In genomic region chr2:219442206-219443015, GRCh38 we compare ENCODE assay signal across 7 cellular contexts. TPM values are rescaled to one million over a fixed set of nuclear protein-coding genes. Genes with fewer than 3 reads are reported as not detected.
DNase-seq lines count a peak whose midpoint lies in the region; ATAC-seq, FAIRE-seq and TF ChIP-seq lines count a peak whose summit lies in the region.

No MANE protein-coding gene starts in this region.

- no peak for FAIRE-seq in GM12891 (lab: Jason Lieb, UNC)

- peak; percentile 21 for ATAC-seq in HCT116

- no peak for TF ChIP-seq POLR2A in HCT116 (IDR thresholded peaks at IDR 0.05; ENCODE audit: borderline replicate concordance, extremely low read depth, insufficient read depth, insufficient read length)
- no peak for TF ChIP-seq POLR2A in GM12891 (IDR thresholded peaks at IDR 0.05; ENCODE audit: low read depth, low read length)

- H3K27ac Mint-ChIP-seq in glutamatergic neuron (ENCODE audit: unreplicated experiment) = no peak overlapping the region

- no peak for DNase-seq in HCT116 (ENCODE audit: low read depth, low spot score)
- DNase-seq in glutamatergic neuron = no peak
- no peak for DNase-seq in GM12891 (ENCODE audit: insufficient read length, low spot score)
- DNase-seq in NCI-H748 treated with DMSO at 0.1 percent for 48 hours (lab: John Stamatoyannopoulos, UW) = no peak
- DNase-seq in stimulated activated naive CD4-positive, alpha-beta T cell treated with Interleukin-2 at 50 U/mL for 16 hours (lab: John Stamatoyannopoulos, UW) = no peak

- no TSS peak for BruUV-seq in HCT116 (replicated peaks; lab: Mats Ljungman, UMichigan)

- H3K27ac ChIP-seq in HCT116 (ENCODE audit: low read depth, low read length) (peak overlapping the region; percentile 48; the same call in 1 of the 2 replicates), VCaP (peak overlapping the region; percentile 58; the same call in 1 of the 2 replicates)

- H3K27me3 ChIP-seq in HCT116 (ENCODE audit: insufficient read depth, low read length) (no peaks in the 10 kb centered on the region), skeletal muscle satellite cell (ENCODE audit: control insufficient read depth, insufficient read depth, low read length) (peaks cover 2% of the 10 kb centered on the region)

- intact Hi-C loops in HCT116 (cut with micrococcal nuclease) = no loop called here

- CTCF ChIA-PET in HCT116 (lab: Charles Lee) = interaction anchor here (0.6 to 1.9 kb wide), 4 partner anchors 9 to 53 kb away, joined by 3 to 9 read pairs (median 3); no protein-coding TSS in a partner anchor

- H3K9me3 Mint-ChIP-seq in glutamatergic neuron (ENCODE audit: unreplicated experiment) = peaks cover 9% of the 10 kb centered on the region

- H3K36me3 ChIP-seq in HCT116 (ENCODE audit: control insufficient read depth in 1 of 2, insufficient read depth in 2 of 2, low read length in 2 of 2) = peaks cover 0 to 3% of the 10 kb centered on the region in 2 experiments; a peak in 1 of 4 replicates
- no peaks in the 10 kb centered on the region for H3K36me3 ChIP-seq in skeletal muscle satellite cell (ENCODE audit: insufficient read depth, low read length)

- no peaks in the 10 kb centered on the region for H4K20me1 ChIP-seq in HCT116 (ENCODE audit: insufficient read depth)

- H3K4me1 ChIP-seq in HCT116 (ENCODE audit: control insufficient read depth in 1 of 2, insufficient read depth in 2 of 2, low read length in 2 of 2) (peaks cover 12 to 32% of the 10 kb centered on the region in 2 experiments), skeletal muscle satellite cell (ENCODE audit: control insufficient read depth, insufficient read depth, low read length) (peaks cover 40% of the 10 kb centered on the region)

- peaks cover 16% of the 10 kb centered on the region for H3K27me3 Mint-ChIP-seq in glutamatergic neuron (ENCODE audit: unreplicated experiment)

- no peaks in the 10 kb centered on the region for H3K9me2 ChIP-seq in HCT116 (ENCODE audit: insufficient read depth)

- TF ChIP-seq CTCF in HCT116 (IDR thresholded peaks at IDR 0.05 in 2 of 3, conservative IDR thresholded peaks at IDR 0.05 in 1 of 3; ENCODE audit: borderline replicate concordance in 1 of 3, insufficient read depth in 1 of 3, low read depth in 2 of 3, low read length in 2 of 3) (no peak), VCaP (conservative IDR thresholded peaks at IDR 0.05) (no peak), glutamatergic neuron (IDR thresholded peaks at IDR 0.05; ENCODE audit: partially characterized antibody, unreplicated experiment) (no peak)

- H3K4me1 Mint-ChIP-seq in glutamatergic neuron (ENCODE audit: low read depth, unreplicated experiment) = peaks cover 11% of the 10 kb centered on the region

- TF ChIP-seq RAD21 in HCT116 (IDR thresholded peaks at IDR 0.05; ENCODE audit: low read depth) = no peak

- no peaks in the 10 kb centered on the region for H3K79me2 ChIP-seq in HCT116 (ENCODE audit: insufficient read depth, low read length)

- RAD21 ChIA-PET in HCT116 (lab: Charles Lee; ENCODE audit: low non-redundant PET in 1 of 2, low total read pairs in 2 of 2, uncharacterized antibody in 2 of 2, unreplicated experiment in 2 of 2) = interaction anchor here in 1 of 2 experiments (0.7 kb wide), 1 partner anchor 9 kb away, joined by 4 read pairs; no protein-coding TSS in a partner anchor

- POLR2A ChIA-PET in HCT116 (lab: Charles Lee) = interaction anchor here (0.6 to 1.5 kb wide), 3 partner anchors 11 to 103 kb away, joined by 3 read pairs; no protein-coding TSS in a partner anchor

- H3K4me3 ChIP-seq in HCT116 (replicated peaks in 1 of 2; ENCODE audit: low read depth in 1 of 2, low read length in 2 of 2) (peak overlapping the region; percentile 55 to 67), skeletal muscle satellite cell (ENCODE audit: low read length) (peak overlapping the region; percentile 71)

- no peaks in the 10 kb centered on the region for H3K36me3 Mint-ChIP-seq in glutamatergic neuron (ENCODE audit: unreplicated experiment)

- H3K4me2 ChIP-seq in HCT116 (ENCODE audit: low read length) = peak overlapping the region; percentile 100
- H3K4me2 ChIP-seq in skeletal muscle satellite cell (ENCODE audit: low read length) = peak overlapping the region; percentile 79

- H3K4me3 Mint-ChIP-seq in glutamatergic neuron (ENCODE audit: unreplicated experiment) = peak overlapping the region; percentile 93

- no peak overlapping the region for H2AFZ ChIP-seq in HCT116 (ENCODE audit: low read depth, low read length, poor library complexity, severe bottlenecking)

- H3K9me3 ChIP-seq in HCT116 (ENCODE audit: control insufficient read depth in 1 of 2, insufficient read depth in 1 of 2, low read depth in 1 of 2, low read length in 2 of 2) = no peaks in the 10 kb centered on the region
- H3K9me3 ChIP-seq in skeletal muscle satellite cell (replicated peaks; ENCODE audit: low read length) = no peaks in the 10 kb centered on the region

- H3K9ac ChIP-seq in HCT116 (ENCODE audit: low read length) (peak overlapping the region; percentile 68), skeletal muscle satellite cell (ENCODE audit: low read depth, low read length) (peak overlapping the region; percentile 56)

TF ChIP-seq in HCT116, 20 proteins besides CTCF, POLR2A, EP300 and RAD21 (continues in another document):
- no peak for TF ChIP-seq JUND (IDR thresholded peaks at IDR 0.05)
- TF ChIP-seq SIN3A (IDR thresholded peaks at IDR 0.05; ENCODE audit: low read depth) = no peak
- TF ChIP-seq CBX3 (IDR thresholded peaks at IDR 0.05; ENCODE audit: low read depth) = no peak

TF ChIP-seq in GM12891, 5 proteins besides CTCF, POLR2A, EP300 and RAD21:
- no peak for TF ChIP-seq PAX5 (IDR thresholded peaks at IDR 0.05; ENCODE audit: insufficient read depth, low read length, severe bottlenecking)
- no peak for TF ChIP-seq TAF1 (IDR thresholded peaks at IDR 0.05; ENCODE audit: low read depth, low read length)
- TF ChIP-seq POU2F2 (IDR thresholded peaks at IDR 0.05; ENCODE audit: low read depth, low read length) = no peak
- TF ChIP-seq POLR2AphosphoS5 (IDR thresholded peaks at IDR 0.05; ENCODE audit: low read depth, low read length) = no peak
- no peak for TF ChIP-seq SPI1 (IDR thresholded peaks at IDR 0.05; ENCODE audit: low read depth, low read length)
TF ChIP-seq in GM12891: peak in this region for 0.

RNA-seq across cellular contexts. Expression of gene SPEG, which starts 7.8 kb away (rescaled TPM):
- total RNA-seq in HCT116 (2021; ENCODE audit: unreplicated experiment) = 56.6 TPM
- 52.7 and 53.2 TPM in 2 replicates for polyA plus RNA-seq in HCT116 (2012)
- total RNA-seq in glutamatergic neuron (ENCODE audit: unreplicated experiment) = 92.9 TPM
- 9.6 and 11.4 TPM in 2 replicates for total RNA-seq in skeletal muscle satellite cell (2012; rRNA removed)
- polyA plus RNA-seq in GM12891 (2012; ENCODE audit: low read depth, missing spikeins) = not detected

RNA-seq across cellular contexts. Expression of gene DES, which starts 24.2 kb away (rescaled TPM):
- 4.2 TPM for total RNA-seq in HCT116 (2021; ENCODE audit: unreplicated experiment)
- 5.4 and 7.3 TPM in 2 replicates for polyA plus RNA-seq in HCT116 (2012)
- 1.3 TPM for total RNA-seq in glutamatergic neuron (ENCODE audit: unreplicated experiment)
- total RNA-seq in skeletal muscle satellite cell (2012; rRNA removed) = 73.8 and 446 TPM in 2 replicates
- polyA plus RNA-seq in GM12891 (2012; ENCODE audit: low read depth, missing spikeins) = not detected

RNA-seq across cellular contexts. Expression of gene DNPEP, which starts 54.7 kb away (rescaled TPM):
- 80.1 TPM for total RNA-seq in HCT116 (2021; ENCODE audit: unreplicated experiment)
- polyA plus RNA-seq in HCT116 (2012) = 106 and 109 TPM in 2 replicates
- 19.8 TPM for total RNA-seq in glutamatergic neuron (ENCODE audit: unreplicated experiment)
- total RNA-seq in skeletal muscle satellite cell (2012; rRNA removed) = 69.5 and 79.3 TPM in 2 replicates
- polyA plus RNA-seq in GM12891 (2012; ENCODE audit: low read depth, missing spikeins) = 50.7 TPM

RNA-seq across cellular contexts. Expression of gene GMPPA, which starts 56.3 kb away (rescaled TPM):
- 71.8 TPM for total RNA-seq in HCT116 (2021; ENCODE audit: unreplicated experiment)
- 78.5 and 89.8 TPM in 2 replicates for polyA plus RNA-seq in HCT116 (2012)
- total RNA-seq in glutamatergic neuron (ENCODE audit: unreplicated experiment) = 23.2 TPM
- 51.2 and 71.9 TPM in 2 replicates for total RNA-seq in skeletal muscle satellite cell (2012; rRNA removed)
- polyA plus RNA-seq in GM12891 (2012; ENCODE audit: low read depth, missing spikeins) = 32.6 TPM
